ENCODE assay signal across 7 cellular contexts in the genomic region with DNA sequence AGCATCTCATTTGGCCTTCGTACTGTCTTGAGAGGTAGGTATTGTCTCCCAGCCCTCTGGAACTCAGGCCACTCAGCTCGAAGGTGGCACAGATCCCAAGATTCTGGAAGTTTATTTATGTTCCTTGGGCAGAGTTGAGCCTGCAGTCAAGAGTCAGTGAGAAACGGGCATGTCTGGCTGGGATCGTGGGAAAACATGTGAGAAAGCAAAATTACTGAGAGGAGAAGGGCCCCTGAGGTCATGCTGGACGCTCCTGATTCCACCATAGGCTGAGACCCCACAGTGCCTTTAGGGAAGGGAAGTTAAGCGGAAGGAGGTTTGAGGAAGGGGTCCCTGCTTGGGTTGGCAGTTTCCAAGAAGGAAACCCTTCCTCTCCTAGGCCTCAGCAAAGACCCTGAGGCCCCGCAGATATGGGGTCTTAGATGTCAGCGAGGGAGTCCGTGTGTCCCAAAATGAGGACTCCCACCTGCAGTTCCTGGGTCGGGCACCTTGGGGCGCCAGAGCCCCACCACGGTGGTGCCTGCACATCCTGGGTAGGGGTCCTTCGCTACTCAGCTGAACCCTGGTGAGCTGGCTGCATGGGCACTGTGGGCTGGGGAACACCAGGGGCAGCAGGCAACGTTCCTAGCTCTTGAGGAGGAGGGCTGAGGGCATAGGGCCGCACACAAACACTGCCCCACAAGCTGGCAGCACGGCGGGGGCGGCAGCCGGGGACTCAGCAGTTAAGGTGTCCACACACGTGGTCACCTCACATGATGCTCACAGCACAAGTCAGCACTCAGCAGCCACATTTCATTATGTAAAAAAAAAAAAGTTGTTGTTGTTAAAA. TPM values are rescaled to one million over a fixed set of nuclear protein-coding genes. Genes with fewer than 3 reads are reported as not detected.
DNase-seq lines count a peak whose midpoint lies in the region; ATAC-seq and TF ChIP-seq lines count a peak whose summit lies in the region.

No MANE protein-coding gene starts in this region.

- peaks cover 25% of the 10 kb centered on the region for H3K4me1 ChIP-seq in Panc1 (ENCODE audit: control insufficient read depth, insufficient read depth, low read length)

- no TSS peak for BruUV-seq in Panc1 (replicated peaks; lab: Mats Ljungman, UMichigan)

- DNase-seq in GM13977 (ENCODE audit: low spot score), result no peak
- no peak for DNase-seq in Panc1 (ENCODE audit: low read depth, low spot score)
- DNase-seq in dorsolateral prefrontal cortex, result peak in 4 of 10 donors; percentile 46 to 54 (median 48)
- DNase-seq in myocyte (ENCODE audit: low read depth), result peak; percentile 30
- DNase-seq in SIG-M5 treated with dmso at 0.1 percent for 504 hours (lab: John Stamatoyannopoulos, UW; ENCODE audit: unreplicated experiment), result no peak

- peak; percentile 24 for ATAC-seq in Panc1
- ATAC-seq in HG03439 (IDR thresholded peaks at IDR 0.05; ENCODE audit: unreplicated experiment), result no peak
- no peak for ATAC-seq in HG03039 (IDR thresholded peaks at IDR 0.05; ENCODE audit: unreplicated experiment)

- H3K4me3 ChIP-seq in Panc1 (ENCODE audit: low read depth in 2 of 2, low read length in 2 of 2), result no peak overlapping the region
- peak overlapping the region in 3 of 59 donors; percentile 5 to 12 (median 11) for H3K4me3 ChIP-seq in dorsolateral prefrontal cortex

- peaks cover 15% of the 10 kb centered on the region for H3K36me3 ChIP-seq in Panc1 (ENCODE audit: control insufficient read depth, insufficient read depth, low read length)

- no peaks in the 10 kb centered on the region for H3K9me3 ChIP-seq in Panc1 (ENCODE audit: control insufficient read depth, insufficient read depth, low read depth, low read length)

- CTCF ChIA-PET in Panc1 (lab: Charles Lee), result interaction anchor here (0.5 to 2.1 kb wide), 4 partner anchors 54 to 232 kb away, joined by 3 to 20 read pairs (median 4); no protein-coding TSS in a partner anchor

- TF ChIP-seq CTCF in GM13977 (IDR thresholded peaks at IDR 0.05; ENCODE audit: extremely low read depth, insufficient read depth, missing control alignments) (peak; percentile 75), Panc1 (IDR thresholded peaks at IDR 0.05) (peak; percentile 87), dorsolateral prefrontal cortex (IDR thresholded peaks at IDR 0.05 in 54 of 56, conservative IDR thresholded peaks at IDR 0.05 in 2 of 56; ENCODE audit: low read depth in 1 of 56, partially characterized antibody in 56 of 56) (peak; percentile 25 to 80 (median 65))

- intact Hi-C loops in Panc1 (cut with micrococcal nuclease; ENCODE audit: unreplicated experiment) (no loop called here), dorsolateral prefrontal cortex (cut with DNase I) (loop anchor here (10.0 kb wide), 2 partner anchors 184 to 304 kb away; no protein-coding TSS in a partner anchor)

- POLR2A ChIA-PET in Panc1 (lab: Charles Lee), result interaction anchor here (0.7 kb wide), 1 partner anchor 84 kb away, joined by 3 read pairs; no protein-coding TSS in a partner anchor

- H3K27me3 ChIP-seq in Panc1 (ENCODE audit: control insufficient read depth, insufficient read depth, low read length), result no peaks in the 10 kb centered on the region
- no peaks in the 10 kb centered on the region for H3K27me3 ChIP-seq in dorsolateral prefrontal cortex

- in situ Hi-C loops in GM13977 (cut with MboI; ENCODE audit: low pct_unique_long_range_greater_than_20kb, low sequenced_read_pairs, unreplicated experiment) (loop anchor here (10.0 kb wide), 1 partner anchor 84 kb away; no protein-coding TSS in a partner anchor), Panc1 (cut with HindIII; ENCODE audit: low pct_unique_long_range_greater_than_20kb, low sequenced_read_pairs) (no loop called here)

- peak overlapping the region; percentile 46 for H3K27ac ChIP-seq in Panc1 (ENCODE audit: low read length)
- H3K27ac ChIP-seq in dorsolateral prefrontal cortex, result peak overlapping the region in 56 of 59 donors; percentile 13 to 86 (median 67)

RNA-seq across cellular contexts. Expression of a gene that starts 12.3 kb away (rescaled TPM):
- total RNA-seq in Panc1 (2021; ENCODE audit: unreplicated experiment) (0.21 TPM), dorsolateral prefrontal cortex (10 to 100 TPM; 10.4 to 48.3 (median 27.5) TPM), myocyte (1.0 and 1.6 TPM in 2 replicates)
- 0.22 TPM for polyA plus RNA-seq in Panc1 (2012; ENCODE audit: insufficient read length)
- polyA plus RNA-seq in myocyte (2012), result 1.1 TPM

RNA-seq across cellular contexts. Expression of a gene that starts 26.6 kb away (rescaled TPM):
- total RNA-seq in Panc1 (2021; ENCODE audit: unreplicated experiment) (691 TPM), dorsolateral prefrontal cortex (100 to 1,000 TPM in 10 of 120 experiments, 10 to 100 TPM in 110; 32.8 to 189 (median 59.9) TPM), myocyte (1,328 and 1,573 TPM in 2 replicates)
- polyA plus RNA-seq in Panc1 (2012; ENCODE audit: insufficient read length), result 726 TPM
- polyA plus RNA-seq in myocyte (2012), result 603 TPM

RNA-seq across cellular contexts. Expression of a gene that starts 52.8 kb away (rescaled TPM):
- total RNA-seq in Panc1 (2021; ENCODE audit: unreplicated experiment), result 33.0 TPM
- 20.0 TPM for polyA plus RNA-seq in Panc1 (2012; ENCODE audit: insufficient read length)
- 10 to 100 TPM; 30.5 to 80.5 (median 49.8) TPM for total RNA-seq in dorsolateral prefrontal cortex
- total RNA-seq in myocyte, result 12.5 and 15.9 TPM in 2 replicates
- 18.8 TPM for polyA plus RNA-seq in myocyte (2012)

RNA-seq across cellular contexts. Expression of a gene that starts 58.8 kb away (rescaled TPM):
- total RNA-seq in Panc1 (2021; ENCODE audit: unreplicated experiment) (15.8 TPM), dorsolateral prefrontal cortex (1 to 10 TPM in 84 of 120 experiments, under 1 TPM in 36; 0.44 to 4.6 (median 1.3) TPM), myocyte (3.2 and 4.5 TPM in 2 replicates)
- 33.1 TPM for polyA plus RNA-seq in Panc1 (2012; ENCODE audit: insufficient read length)
- polyA plus RNA-seq in myocyte (2012), result 6.5 TPM
